In the genomic region with DNA sequence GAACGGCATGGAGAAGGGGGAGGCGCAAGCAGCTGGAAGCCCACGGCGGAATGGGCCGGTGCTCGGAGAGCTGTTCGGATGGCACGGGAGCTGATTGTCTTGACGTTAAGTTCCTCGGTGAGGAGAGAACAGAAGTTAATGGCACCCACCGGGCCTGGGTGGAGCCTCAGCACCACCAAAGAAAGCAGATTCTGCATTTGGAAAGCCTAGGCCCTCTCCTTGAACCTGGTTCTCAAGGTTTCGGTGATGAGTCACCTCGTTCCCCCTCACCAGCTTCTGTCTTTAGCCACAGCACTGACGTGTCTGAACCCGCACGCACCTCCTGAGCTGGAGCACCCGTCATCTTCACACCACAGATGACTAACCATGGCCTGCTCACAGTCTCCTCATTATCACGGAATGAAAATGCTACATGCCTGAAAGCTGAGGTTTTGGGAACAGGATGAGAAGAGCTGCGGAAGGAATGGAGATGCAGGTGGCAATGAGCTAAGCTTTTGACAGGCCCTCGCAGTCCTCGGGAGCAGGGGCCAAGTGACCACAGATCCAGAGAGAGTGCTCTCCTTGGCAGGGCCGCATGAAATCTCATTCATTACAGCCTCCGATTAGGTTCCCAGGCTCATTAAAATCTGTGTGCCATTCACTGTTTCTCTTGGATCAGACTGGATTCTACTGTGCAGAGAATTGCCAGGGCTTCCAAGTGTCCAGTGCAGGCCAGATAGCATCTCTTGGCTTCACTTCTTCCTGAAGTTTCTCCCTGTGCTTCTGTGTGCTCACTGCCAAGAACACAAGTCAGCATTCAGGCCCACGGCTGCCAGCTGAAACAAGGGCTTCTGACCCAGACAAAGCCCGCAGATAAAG, we compare ENCODE assay signal across 8 cellular contexts.
DNase-seq lines count a peak whose midpoint lies in the region; ATAC-seq lines count a peak whose summit lies in the region.

No MANE protein-coding gene starts in this region.

- intact Hi-C loops in left ventricle myocardium superior (cut with micrococcal nuclease) = no loop called here

- ATAC-seq in GM18858 (IDR thresholded peaks at IDR 0.05; ENCODE audit: unreplicated experiment) (peak; percentile 68), HG03354 (IDR thresholded peaks at IDR 0.05; ENCODE audit: poor library complexity, severe bottlenecking, unreplicated experiment) (peak; percentile 71), left ventricle myocardium superior (peak; percentile 93)

- DNase-seq in activated T-helper 1 cell treated with Interleukin-2 at 50 U/mL for 16 hours (ENCODE audit: low read depth) (peak; percentile 3), left ventricle myocardium superior (peak; percentile 78), activated gamma-delta T cell (lab: John Stamatoyannopoulos, UW) (no peak), NCI-H1417 (lab: John Stamatoyannopoulos, UW) (no peak)
- DNase-seq in stimulated activated CD4-positive, alpha-beta T cell treated with anti-CD3 and anti-CD28 coated beads, TNF-alpha, amount 100 ng/mL, for 24 hours (ENCODE audit: low read depth in 3 of 3) = peak in 2 of 3 experiments; percentile 24 to 49
- no peak for DNase-seq in stimulated activated naive CD4-positive, alpha-beta T cell (lab: John Stamatoyannopoulos, UW)

Comparison
In these comparisons a context has a peak if more than half of its experiments do, and no peak if none do; other contexts are left out.
1. DNase-seq: peak in activated T-helper 1 cell treated with Interleukin-2 at 50 U/mL for 16 hours (single experiment), left ventricle myocardium superior (single experiment) and stimulated activated CD4-positive, alpha-beta T cell treated with anti-CD3 and anti-CD28 coated beads, TNF-alpha, amount 100 ng/mL, for 24 hours (2 of 3); none in activated gamma-delta T cell (single experiment), NCI-H1417 (0 of 3) and stimulated activated naive CD4-positive, alpha-beta T cell (0 of 6).
2. Peak in every context shown above with its lines, with median percentiles within 50 percentile points of each other: ATAC-seq.